ENCODE assay signal across 11 cellular contexts in genomic region chr14:85530626-85531025, GRCh38. TPM values are rescaled to one million over a fixed set of nuclear protein-coding genes. Genes with fewer than 3 reads are reported as not detected.
A peak's percentile ranks its signal among the peaks of the same experiment; 100 is the strongest.
DNase-seq lines count a peak whose midpoint lies in the region; ATAC-seq and TF ChIP-seq lines count a peak whose summit lies in the region.
"Had no signal": no experiment of that assay in that cellular context is flagged by ENCODE, and none has a peak within 500 bp of the region (broad histone marks: within the 10 kb centered on the region; RNA-seq: fewer than 3 reads in every experiment).

No MANE protein-coding gene starts in this region.

- H3K27me3 ChIP-seq in A673 (replicated peaks; ENCODE audit: insufficient read depth, low read depth, low read length, poor library complexity), result no peaks in the 10 kb centered on the region
- H3K27me3 ChIP-seq in SJSA1 (replicated peaks), result no peaks in the 10 kb centered on the region
- H3K27me3 ChIP-seq in neutrophil, result peaks cover 78% of the 10 kb centered on the region

- H3K36me3 ChIP-seq in A673 (ENCODE audit: insufficient read depth, low read length, poor library complexity, severe bottlenecking) (no peaks in the 10 kb centered on the region), SJSA1 (peaks cover 5% of the 10 kb centered on the region; the same call in 1 of the 2 replicates), neutrophil (no peaks in the 10 kb centered on the region)

- TF ChIP-seq CTCF in A673 (conservative IDR thresholded peaks at IDR 0.05; ENCODE audit: low read depth, low read length) (no peak), fibroblast of the aortic adventitia (IDR thresholded peaks at IDR 0.05; ENCODE audit: insufficient read depth, low read length) (no peak), neutrophil (IDR thresholded peaks at IDR 0.05) (no peak)

- CTCF ChIA-PET in A673 (lab: Charles Lee), result no interaction called here

- no TSS peak for BruUV-seq in A673 (replicated peaks; lab: Mats Ljungman, UMichigan)

- DNase-seq in A673 (ENCODE audit: low spot score) (no peak), SJSA1 (ENCODE audit: low read depth in 1 of 2, low spot score in 2 of 2) (no peak), fibroblast of the aortic adventitia (ENCODE audit: low read depth) (no peak), COLO668 (lab: John Stamatoyannopoulos, UW; ENCODE audit: unreplicated experiment) (no peak), hippocampal formation (lab: John Stamatoyannopoulos, UW) (no peak), NCI-H2029 (lab: John Stamatoyannopoulos, UW) (no peak)
- DNase-seq: activated naive CD4-positive, alpha-beta T cell treated with Interleukin-2 at 50 U/mL for 16 hours; SHP77 treated with DMSO at 0.1 percent for 48 hours had no signal

- ATAC-seq in HG02840 (IDR thresholded peaks at IDR 0.05; ENCODE audit: low FRiP score, unreplicated experiment), result no peak
- ATAC-seq: left colon had no signal

- H3K27ac ChIP-seq in A673 (ENCODE audit: low read depth, low read length, poor library complexity, severe bottlenecking), result peak overlapping the region; percentile 90
- peak overlapping the region; percentile 78 for H3K27ac ChIP-seq in SJSA1
- no peak overlapping the region for H3K27ac ChIP-seq in neutrophil

- POLR2A ChIA-PET in A673 (lab: Charles Lee; ENCODE audit: low non-redundant PET), result no interaction called here

- intact Hi-C loops in A673 (cut with micrococcal nuclease; ENCODE audit: unreplicated experiment), result loop anchor here (5.0 to 10.0 kb wide), 4 partner anchors 938 to 1528 kb away; no protein-coding TSS in a partner anchor

- peaks cover 19% of the 10 kb centered on the region for H3K4me1 ChIP-seq in A673 (ENCODE audit: insufficient read depth, low read length, poor library complexity, severe bottlenecking)
- peaks cover 37% of the 10 kb centered on the region for H3K4me1 ChIP-seq in SJSA1 (replicated peaks)
- H3K4me1 ChIP-seq in neutrophil (ENCODE audit: control insufficient read depth in 1 of 2, insufficient read depth in 1 of 2, low read depth in 1 of 2, low read length in 1 of 2), result peaks cover 55 to 58% of the 10 kb centered on the region in 2 experiments

- peak overlapping the region; percentile 77 for H3K4me3 ChIP-seq in A673 (ENCODE audit: low read depth, low read length, poor library complexity, severe bottlenecking)
- H3K4me3 ChIP-seq in SJSA1, result peak overlapping the region; percentile 83
- peak overlapping the region; percentile 92 for H3K4me3 ChIP-seq in fibroblast of the aortic adventitia (ENCODE audit: low read depth, low read length)
- peak overlapping the region; percentile 63 to 64 for H3K4me3 ChIP-seq in neutrophil (ENCODE audit: low read depth in 1 of 2, low read length in 1 of 2)

- H3K9me3 ChIP-seq in A673 (ENCODE audit: low read depth, low read length, poor library complexity, severe bottlenecking), result no peaks in the 10 kb centered on the region
- H3K9me3 ChIP-seq in SJSA1 (replicated peaks), result no peaks in the 10 kb centered on the region
- H3K9me3 ChIP-seq in neutrophil, result no peaks in the 10 kb centered on the region

RNA-seq across cellular contexts. Expression of gene FLRT2, which starts 0.7 kb away (rescaled TPM):
- total RNA-seq in A673 (2021) (107 and 128 TPM in 2 replicates), fibroblast of the aortic adventitia (ENCODE audit: low replicate concordance) (48.6 and 72.3 TPM in 2 replicates)
- 15.8 and 17.0 TPM in 2 replicates for total RNA-seq in SJSA1 (2014; rRNA removed; shearing (Covaris generic))
